Comparison of ENCODE assay signal across 1 cellular context in genomic region chr6:3209114-3210023, GRCh38.
A peak's percentile ranks its signal among the peaks of the same experiment; 100 is the strongest.
TF ChIP-seq lines count a peak whose summit lies in the region.

No MANE protein-coding gene starts in this region.

TF ChIP-seq in HepG2, 621 proteins besides CTCF, POLR2A, EP300 and RAD21 (continued from another document and continues in another):
- TF ChIP-seq SPEN (CRISPR knock-in tag; IDR thresholded peaks at IDR 0.05; ENCODE audit: low read depth) (no peak), HIVEP1 (CRISPR knock-in tag; IDR thresholded peaks at IDR 0.05) (no peak), ZNF598 (CRISPR knock-in tag; IDR thresholded peaks at IDR 0.05; ENCODE audit: borderline replicate concordance) (no peak), ZNF18 (CRISPR knock-in tag; IDR thresholded peaks at IDR 0.05; ENCODE audit: insufficient replicate concordance) (no peak), SMYD3 (CRISPR knock-in tag; IDR thresholded peaks at IDR 0.05) (no peak), ETV5 (CRISPR knock-in tag; IDR thresholded peaks at IDR 0.05; ENCODE audit: borderline replicate concordance) (no peak), KAT8 (CRISPR knock-in tag; IDR thresholded peaks at IDR 0.05) (peak; percentile 71), ZNF34 (CRISPR knock-in tag; IDR thresholded peaks at IDR 0.05; ENCODE audit: borderline replicate concordance) (no peak), ZNF878 (CRISPR knock-in tag; IDR thresholded peaks at IDR 0.05) (0 out of 2 replicates have a peak, but pooled peaks have one; percentile 32), ZFX (CRISPR knock-in tag; IDR thresholded peaks at IDR 0.05; ENCODE audit: low read depth) (peak; percentile 34; the same call in 1 of the 2 replicates), HIC2 (CRISPR knock-in tag; IDR thresholded peaks at IDR 0.05; ENCODE audit: low read depth) (no peak), ZNF12 (CRISPR knock-in tag; IDR thresholded peaks at IDR 0.05) (peak; percentile 98), ELF4 (CRISPR knock-in tag; IDR thresholded peaks at IDR 0.05; ENCODE audit: borderline replicate concordance) (no peak), CCAR2 (optimal IDR thresholded peaks at IDR 0.05; ENCODE audit: low read depth, low read length) (no peak), ZFY (CRISPR knock-in tag; IDR thresholded peaks at IDR 0.05) (no peak), ZNF232 (CRISPR knock-in tag; IDR thresholded peaks at IDR 0.05; ENCODE audit: borderline replicate concordance) (peak; percentile 72; the same call in 1 of the 2 replicates), NFYC (CRISPR knock-in tag; IDR thresholded peaks at IDR 0.05) (no peak), ZNF24 (IDR thresholded peaks at IDR 0.05) (no peak), PHF8 (CRISPR knock-in tag; IDR thresholded peaks at IDR 0.05) (no peak), KDM2A (CRISPR knock-in tag; IDR thresholded peaks at IDR 0.05; ENCODE audit: borderline replicate concordance, low read depth) (peak; percentile 55; the same call in 1 of the 2 replicates), ELF1 (CRISPR knock-in tag; IDR thresholded peaks at IDR 0.05) (peak; percentile 79), ZNF547 (CRISPR knock-in tag; IDR thresholded peaks at IDR 0.05) (no peak), ZNF768 (CRISPR knock-in tag; IDR thresholded peaks at IDR 0.05) (no peak), ZNF350 (CRISPR knock-in tag; IDR thresholded peaks at IDR 0.05; ENCODE audit: borderline replicate concordance, low read depth) (0 out of 2 replicates have a peak, but pooled peaks have one; percentile 26), SKI (IDR thresholded peaks at IDR 0.05; ENCODE audit: partially characterized antibody) (no peak), BORCS8-MEF2B (CRISPR knock-in tag; IDR thresholded peaks at IDR 0.05) (0 out of 2 replicates have a peak, but pooled peaks have one; percentile 21), ZXDC (CRISPR knock-in tag; IDR thresholded peaks at IDR 0.05) (no peak), ARID3A (IDR thresholded peaks at IDR 0.05; ENCODE audit: low read depth, low read length) (no peak), ZSCAN12 (CRISPR knock-in tag; IDR thresholded peaks at IDR 0.05) (no peak), POLR2G (IDR thresholded peaks at IDR 0.05; ENCODE audit: low read depth, low read length) (0 out of 2 replicates have a peak, but pooled peaks have one; percentile 36), ZNF441 (CRISPR knock-in tag; IDR thresholded peaks at IDR 0.05; ENCODE audit: borderline replicate concordance) (peak; percentile 97), ZNF468 (CRISPR knock-in tag; IDR thresholded peaks at IDR 0.05) (no peak), ZNF891 (CRISPR knock-in tag; IDR thresholded peaks at IDR 0.05) (no peak), ZSCAN31 (CRISPR knock-in tag; IDR thresholded peaks at IDR 0.05; ENCODE audit: low read depth) (no peak), ZNF124 (CRISPR knock-in tag; IDR thresholded peaks at IDR 0.05) (no peak), MAFG (CRISPR knock-in tag; IDR thresholded peaks at IDR 0.05) (no peak), YEATS4 (CRISPR knock-in tag; IDR thresholded peaks at IDR 0.05; ENCODE audit: borderline replicate concordance) (no peak), EEA1 (CRISPR knock-in tag; IDR thresholded peaks at IDR 0.05; ENCODE audit: borderline replicate concordance) (no peak), ARHGAP35 (CRISPR knock-in tag; IDR thresholded peaks at IDR 0.05; ENCODE audit: borderline replicate concordance) (no peak), HES4 (CRISPR knock-in tag; IDR thresholded peaks at IDR 0.05; ENCODE audit: borderline replicate concordance) (no peak), ZNF263 (CRISPR knock-in tag; IDR thresholded peaks at IDR 0.05) (no peak), JUND (CRISPR knock-in tag; IDR thresholded peaks at IDR 0.05) (no peak), ZFP36 (IDR thresholded peaks at IDR 0.05; ENCODE audit: borderline replicate concordance, low read depth, low read length, partially characterized antibody) (no peak), NFE2L2 (IDR thresholded peaks at IDR 0.05; ENCODE audit: low read length) (no peak), HNRNPH1 (optimal IDR thresholded peaks at IDR 0.05; ENCODE audit: low read depth, low read length) (no peak), ZNF33A (CRISPR knock-in tag; IDR thresholded peaks at IDR 0.05; ENCODE audit: borderline replicate concordance) (no peak), ZNF530 (CRISPR knock-in tag; IDR thresholded peaks at IDR 0.05; ENCODE audit: low read depth) (no peak), TCF7 (IDR thresholded peaks at IDR 0.05; ENCODE audit: low read depth) (0 out of 2 replicates have a peak, but pooled peaks have one; percentile 8), HNRNPL (IDR thresholded peaks at IDR 0.05; ENCODE audit: low read depth, low read length) (no peak), KLF12 (CRISPR knock-in tag; IDR thresholded peaks at IDR 0.05; ENCODE audit: borderline replicate concordance) (no peak), CHD4 (IDR thresholded peaks at IDR 0.05; ENCODE audit: borderline replicate concordance, low read length) (no peak), ZNF616 (CRISPR knock-in tag; IDR thresholded peaks at IDR 0.05; ENCODE audit: low read depth) (no peak)
- TF ChIP-seq, protein P1, sequence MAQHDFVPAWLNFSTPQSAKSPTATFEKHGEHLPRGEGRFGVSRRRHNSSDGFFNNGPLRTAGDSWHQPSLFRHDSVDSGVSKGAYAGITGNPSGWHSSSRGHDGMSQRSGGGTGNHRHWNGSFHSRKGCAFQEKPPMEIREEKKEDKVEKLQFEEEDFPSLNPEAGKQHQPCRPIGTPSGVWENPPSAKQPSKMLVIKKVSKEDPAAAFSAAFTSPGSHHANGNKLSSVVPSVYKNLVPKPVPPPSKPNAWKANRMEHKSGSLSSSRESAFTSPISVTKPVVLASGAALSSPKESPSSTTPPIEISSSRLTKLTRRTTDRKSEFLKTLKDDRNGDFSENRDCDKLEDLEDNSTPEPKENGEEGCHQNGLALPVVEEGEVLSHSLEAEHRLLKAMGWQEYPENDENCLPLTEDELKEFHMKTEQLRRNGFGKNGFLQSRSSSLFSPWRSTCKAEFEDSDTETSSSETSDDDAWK (CRISPR knock-in tag; IDR thresholded peaks at IDR 0.05) = no peak
- TF ChIP-seq, protein P2, sequence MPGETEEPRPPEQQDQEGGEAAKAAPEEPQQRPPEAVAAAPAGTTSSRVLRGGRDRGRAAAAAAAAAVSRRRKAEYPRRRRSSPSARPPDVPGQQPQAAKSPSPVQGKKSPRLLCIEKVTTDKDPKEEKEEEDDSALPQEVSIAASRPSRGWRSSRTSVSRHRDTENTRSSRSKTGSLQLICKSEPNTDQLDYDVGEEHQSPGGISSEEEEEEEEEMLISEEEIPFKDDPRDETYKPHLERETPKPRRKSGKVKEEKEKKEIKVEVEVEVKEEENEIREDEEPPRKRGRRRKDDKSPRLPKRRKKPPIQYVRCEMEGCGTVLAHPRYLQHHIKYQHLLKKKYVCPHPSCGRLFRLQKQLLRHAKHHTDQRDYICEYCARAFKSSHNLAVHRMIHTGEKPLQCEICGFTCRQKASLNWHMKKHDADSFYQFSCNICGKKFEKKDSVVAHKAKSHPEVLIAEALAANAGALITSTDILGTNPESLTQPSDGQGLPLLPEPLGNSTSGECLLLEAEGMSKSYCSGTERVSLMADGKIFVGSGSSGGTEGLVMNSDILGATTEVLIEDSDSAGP (CRISPR knock-in tag; IDR thresholded peaks at IDR 0.05; ENCODE audit: borderline replicate concordance) = peak; percentile 27; the same call in 1 of the 2 replicates
- TF ChIP-seq, protein P3, sequence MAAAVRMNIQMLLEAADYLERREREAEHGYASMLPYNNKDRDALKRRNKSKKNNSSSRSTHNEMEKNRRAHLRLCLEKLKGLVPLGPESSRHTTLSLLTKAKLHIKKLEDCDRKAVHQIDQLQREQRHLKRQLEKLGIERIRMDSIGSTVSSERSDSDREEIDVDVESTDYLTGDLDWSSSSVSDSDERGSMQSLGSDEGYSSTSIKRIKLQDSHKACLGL (CRISPR knock-in tag; IDR thresholded peaks at IDR 0.05) = no peak
- TF ChIP-seq, protein P4, sequence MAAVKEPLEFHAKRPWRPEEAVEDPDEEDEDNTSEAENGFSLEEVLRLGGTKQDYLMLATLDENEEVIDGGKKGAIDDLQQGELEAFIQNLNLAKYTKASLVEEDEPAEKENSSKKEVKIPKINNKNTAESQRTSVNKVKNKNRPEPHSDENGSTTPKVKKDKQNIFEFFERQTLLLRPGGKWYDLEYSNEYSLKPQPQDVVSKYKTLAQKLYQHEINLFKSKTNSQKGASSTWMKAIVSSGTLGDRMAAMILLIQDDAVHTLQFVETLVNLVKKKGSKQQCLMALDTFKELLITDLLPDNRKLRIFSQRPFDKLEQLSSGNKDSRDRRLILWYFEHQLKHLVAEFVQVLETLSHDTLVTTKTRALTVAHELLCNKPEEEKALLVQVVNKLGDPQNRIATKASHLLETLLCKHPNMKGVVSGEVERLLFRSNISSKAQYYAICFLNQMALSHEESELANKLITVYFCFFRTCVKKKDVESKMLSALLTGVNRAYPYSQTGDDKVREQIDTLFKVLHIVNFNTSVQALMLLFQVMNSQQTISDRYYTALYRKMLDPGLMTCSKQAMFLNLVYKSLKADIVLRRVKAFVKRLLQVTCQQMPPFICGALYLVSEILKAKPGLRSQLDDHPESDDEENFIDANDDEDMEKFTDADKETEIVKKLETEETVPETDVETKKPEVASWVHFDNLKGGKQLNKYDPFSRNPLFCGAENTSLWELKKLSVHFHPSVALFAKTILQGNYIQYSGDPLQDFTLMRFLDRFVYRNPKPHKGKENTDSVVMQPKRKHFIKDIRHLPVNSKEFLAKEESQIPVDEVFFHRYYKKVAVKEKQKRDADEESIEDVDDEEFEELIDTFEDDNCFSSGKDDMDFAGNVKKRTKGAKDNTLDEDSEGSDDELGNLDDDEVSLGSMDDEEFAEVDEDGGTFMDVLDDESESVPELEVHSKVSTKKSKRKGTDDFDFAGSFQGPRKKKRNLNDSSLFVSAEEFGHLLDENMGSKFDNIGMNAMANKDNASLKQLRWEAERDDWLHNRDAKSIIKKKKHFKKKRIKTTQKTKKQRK (IDR thresholded peaks at IDR 0.05; ENCODE audit: low read length) = no peak
